Comparison of ENCODE assay signal across 6 cellular contexts in the genomic region with DNA sequence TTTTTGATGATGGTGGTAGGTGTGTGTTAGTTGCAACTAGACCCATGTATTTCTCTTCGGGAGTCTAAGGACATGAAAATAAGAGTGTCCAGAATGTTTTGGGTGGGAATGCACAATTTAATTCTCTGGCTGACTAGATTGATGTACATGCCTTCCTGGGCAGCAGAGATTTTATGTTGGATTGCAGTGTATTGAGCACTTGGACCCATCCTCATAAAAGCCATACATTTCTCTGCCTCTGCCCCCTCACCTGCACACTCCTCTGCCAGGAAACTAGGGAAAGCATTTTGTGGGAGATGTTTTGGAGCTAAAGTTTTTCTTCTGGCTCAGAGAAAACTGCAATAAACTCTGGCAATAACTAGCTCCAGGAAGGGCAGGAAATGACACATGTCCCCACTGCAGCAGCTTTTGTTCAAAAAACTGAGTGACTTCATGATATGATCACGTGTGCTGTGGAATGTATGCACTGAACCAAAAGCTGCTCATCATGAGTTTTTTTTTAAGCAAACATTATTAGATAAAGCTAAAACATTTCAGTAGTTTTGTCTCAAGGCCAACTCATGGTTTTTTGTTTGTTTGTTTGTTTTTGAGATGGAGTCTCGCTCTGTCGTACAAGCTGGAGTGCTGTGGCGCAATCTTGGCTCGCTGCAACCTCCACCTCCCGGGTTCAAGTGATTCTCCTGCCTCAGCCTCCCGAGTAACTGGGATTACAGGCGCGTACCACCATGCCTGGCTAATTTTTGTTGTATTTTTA. TPM values are rescaled to one million over a fixed set of nuclear protein-coding genes. Genes with fewer than 3 reads are reported as not detected.
DNase-seq lines count a peak whose midpoint lies in the region.

No MANE protein-coding gene starts in this region.

- H3K4me3 Mint-ChIP-seq in CD4-positive, alpha-beta memory T cell: peak overlapping the region in 2 of 8 donors; percentile 11 to 13
- H3K4me3 Mint-ChIP-seq in T-helper 1 cell treated with Interleukin-12 subunit alpha and Interleukin-12 subunit beta and Interleukin-4 antibody, amounts not matched to agents 30 μg/mL and 1 μg/mL, for 36 hours: no peak overlapping the region

- POLR2A ChIA-PET in CD4-positive, alpha-beta memory T cell (lab: Charles Lee; ENCODE audit: partially characterized antibody): interaction anchor here (1.1 to 1.9 kb wide), 3 partner anchors 10 to 148 kb away, joined by 3 to 6 read pairs (median 5); a partner anchor contains a TSS

- no peaks in the 10 kb centered on the region for H3K36me3 ChIP-seq in CD4-positive, alpha-beta memory T cell (ENCODE audit: insufficient read depth, low read length)

- CTCF ChIA-PET in CD4-positive, alpha-beta memory T cell (lab: Charles Lee; ENCODE audit: partially characterized antibody): interaction anchor here (0.7 to 1.9 kb wide), 3 partner anchors 11 to 813 kb away, joined by 3 to 4 read pairs (median 4); no protein-coding TSS in a partner anchor

- peak; percentile 35 to 46 (median 37) for DNase-seq in CD4-positive, alpha-beta memory T cell
- DNase-seq in iris pigment epithelial cell (ENCODE audit: low read depth) (peak; percentile 83), mucosa of gallbladder (ENCODE audit: low spot score) (no peak), pons (ENCODE audit: low spot score) (no peak), NCI-H748 treated with DMSO at 0.1 percent for 48 hours (lab: John Stamatoyannopoulos, UW) (no peak)

- no peak overlapping the region for H3K27ac ChIP-seq in CD4-positive, alpha-beta memory T cell (ENCODE audit: low read depth, low read length)

- H3K4me1 ChIP-seq in CD4-positive, alpha-beta memory T cell (ENCODE audit: insufficient read depth, low read length): peaks cover 14% of the 10 kb centered on the region

- H3K9me3 Mint-ChIP-seq in CD4-positive, alpha-beta memory T cell: no peaks in the 10 kb centered on the region
- no peaks in the 10 kb centered on the region for H3K9me3 Mint-ChIP-seq in T-helper 1 cell treated with Interleukin-12 subunit alpha and Interleukin-12 subunit beta and Interleukin-4 antibody, amounts not matched to agents 30 μg/mL and 1 μg/mL, for 36 hours

- H3K27ac Mint-ChIP-seq in CD4-positive, alpha-beta memory T cell: peak overlapping the region; percentile 36 to 93 (median 75)
- H3K27ac Mint-ChIP-seq in T-helper 1 cell treated with Interleukin-12 subunit alpha and Interleukin-12 subunit beta and Interleukin-4 antibody, amounts not matched to agents 30 μg/mL and 1 μg/mL, for 36 hours: peak overlapping the region; percentile 73

- no peaks in the 10 kb centered on the region for H3K27me3 Mint-ChIP-seq in CD4-positive, alpha-beta memory T cell
- no peaks in the 10 kb centered on the region for H3K27me3 Mint-ChIP-seq in T-helper 1 cell treated with Interleukin-12 subunit alpha and Interleukin-12 subunit beta and Interleukin-4 antibody, amounts not matched to agents 30 μg/mL and 1 μg/mL, for 36 hours (ENCODE audit: low read depth)

- intact Hi-C loops in CD4-positive, alpha-beta memory T cell (cut with micrococcal nuclease): no loop called here

- H3K4me1 Mint-ChIP-seq in CD4-positive, alpha-beta memory T cell: peaks cover 9 to 19% (median 13%) of the 10 kb centered on the region in 4 donors
- H3K4me1 Mint-ChIP-seq in T-helper 1 cell treated with Interleukin-12 subunit alpha and Interleukin-12 subunit beta and Interleukin-4 antibody, amounts not matched to agents 30 μg/mL and 1 μg/mL, for 36 hours (ENCODE audit: low read depth): peaks cover 14% of the 10 kb centered on the region

- H3K4me3 ChIP-seq in CD4-positive, alpha-beta memory T cell (ENCODE audit: low read length in 2 of 2): no peak overlapping the region

- H3K9me3 ChIP-seq in CD4-positive, alpha-beta memory T cell (ENCODE audit: control insufficient read depth in 1 of 2, low read length in 2 of 2): no peaks in the 10 kb centered on the region

- H3K36me3 Mint-ChIP-seq in CD4-positive, alpha-beta memory T cell: peaks cover 6 to 14% of the 10 kb centered on the region in 2 donors
- H3K36me3 Mint-ChIP-seq in T-helper 1 cell treated with Interleukin-12 subunit alpha and Interleukin-12 subunit beta and Interleukin-4 antibody, amounts not matched to agents 30 μg/mL and 1 μg/mL, for 36 hours (ENCODE audit: low read depth): peaks cover 10% of the 10 kb centered on the region

- no peaks in the 10 kb centered on the region for H3K27me3 ChIP-seq in CD4-positive, alpha-beta memory T cell (ENCODE audit: insufficient read depth, low read length)

RNA-seq across cellular contexts. Expression of a gene that starts 17.6 kb away (rescaled TPM):
- total RNA-seq in CD4-positive, alpha-beta memory T cell: 10 to 100 TPM; 45.0 to 48.0 TPM
- polyA plus RNA-seq in CD4-positive, alpha-beta memory T cell: 10 to 100 TPM; 14.1 to 20.4 TPM
- total RNA-seq in mucosa of gallbladder: 38.9 TPM

RNA-seq across cellular contexts. Expression of a gene that starts 34.2 kb away (rescaled TPM):
- total RNA-seq in CD4-positive, alpha-beta memory T cell: 10 to 100 TPM; 17.7 to 18.2 TPM
- polyA plus RNA-seq in CD4-positive, alpha-beta memory T cell: 10 to 100 TPM; 10.7 to 15.8 TPM
- 23.4 TPM for total RNA-seq in mucosa of gallbladder

RNA-seq across cellular contexts. Expression of a gene that starts 36.6 kb away (rescaled TPM):
- 100 to 1,000 TPM; 118 to 134 TPM for total RNA-seq in CD4-positive, alpha-beta memory T cell
- 10 to 100 TPM in 1 of 2 donors, 1 to 10 TPM in 1; 9.3 to 51.0 TPM for polyA plus RNA-seq in CD4-positive, alpha-beta memory T cell
- 44.5 TPM for total RNA-seq in mucosa of gallbladder

RNA-seq across cellular contexts. Expression of a gene that starts 40.6 kb away (rescaled TPM):
- total RNA-seq in CD4-positive, alpha-beta memory T cell: 100 to 1,000 TPM; 127 to 134 TPM
- 1 to 10 TPM; 5.5 to 9.4 TPM for polyA plus RNA-seq in CD4-positive, alpha-beta memory T cell
- 44.5 TPM for total RNA-seq in mucosa of gallbladder

RNA-seq across cellular contexts. Expression of a gene that starts 47.9 kb away (rescaled TPM):
- not detected for total RNA-seq in CD4-positive, alpha-beta memory T cell
- polyA plus RNA-seq in CD4-positive, alpha-beta memory T cell: under 1 TPM in 1 of 2 donors, not detected in 1; 0.91 TPM
- total RNA-seq in mucosa of gallbladder: not detected

Comparison
In these comparisons a context has a peak if more than half of its experiments do, and no peak if none do; other contexts are left out.
1. DNase-seq: peak in CD4-positive, alpha-beta memory T cell (5 of 5) and iris pigment epithelial cell (single experiment); none in mucosa of gallbladder (single experiment), pons (single experiment) and NCI-H748 treated with DMSO at 0.1 percent for 48 hours (single experiment).